Comparison of ENCODE assay signal across 1 cellular context in genomic region chr1:11787251-11787803, GRCh38.
TF ChIP-seq lines count a peak whose summit lies in the region.

No MANE protein-coding gene starts in this region.

TF ChIP-seq in endothelial cell of umbilical vein, 7 proteins besides CTCF, POLR2A, EP300 and RAD21:
- TF ChIP-seq JUN (IDR thresholded peaks at IDR 0.05; ENCODE audit: borderline replicate concordance, insufficient read depth, insufficient read length, low read depth): no peak
- TF ChIP-seq POLR2AphosphoS5 (IDR thresholded peaks at IDR 0.05; ENCODE audit: insufficient read depth, low read depth, low read length): peak; percentile 46
